1 cellular context compared by ENCODE assay signal in genomic region chr1:55164906-55165305, GRCh38.
TF ChIP-seq lines count a peak whose summit lies in the region.

No MANE protein-coding gene starts in this region.

TF ChIP-seq in GM23338, 12 proteins besides CTCF, POLR2A, EP300 and RAD21:
- TF ChIP-seq EZH2 (IDR thresholded peaks at IDR 0.05; ENCODE audit: low read depth, unreplicated experiment) (no peak), EZH2phosphoT487 (IDR thresholded peaks at IDR 0.05; ENCODE audit: unreplicated experiment) (no peak), ZNF114 (CRISPR knock-in tag; IDR thresholded peaks at IDR 0.05) (no peak), POLR2AphosphoS5 (IDR thresholded peaks at IDR 0.05; ENCODE audit: low read depth) (no peak), ETS1 (IDR thresholded peaks at IDR 0.05) (no peak), REST (IDR thresholded peaks at IDR 0.05; ENCODE audit: unreplicated experiment) (no peak), ZNF331 (CRISPR knock-in tag; IDR thresholded peaks at IDR 0.05; ENCODE audit: low read depth) (no peak)
TF ChIP-seq in GM23338: peak in this region for 0.
